ENCODE assay signal across 1 cellular context in genomic region chr11:66150725-66151124, GRCh38.
TF ChIP-seq lines count a peak whose summit lies in the region.

No MANE protein-coding gene starts in this region.

TF ChIP-seq in GM12878, 131 proteins besides CTCF, POLR2A, EP300 and RAD21:
- 0 out of 2 replicates have a peak, but pooled peaks have one; percentile 9 for TF ChIP-seq NFIC (IDR thresholded peaks at IDR 0.05; ENCODE audit: low read depth, low read length)
- no peak for TF ChIP-seq ZZZ3 (IDR thresholded peaks at IDR 0.05; ENCODE audit: control insufficient read depth, insufficient read length, low read depth)
- no peak for TF ChIP-seq SP1 (IDR thresholded peaks at IDR 0.05; ENCODE audit: low read depth, low read length)
- no peak for TF ChIP-seq CBX5 (IDR thresholded peaks at IDR 0.05; ENCODE audit: low read depth)
- no peak for TF ChIP-seq ZNF207 (IDR thresholded peaks at IDR 0.05; ENCODE audit: borderline replicate concordance)
- peak; percentile 30 for TF ChIP-seq RUNX3 (IDR thresholded peaks at IDR 0.05; ENCODE audit: low read length)
- TF ChIP-seq BCL11A (IDR thresholded peaks at IDR 0.05; ENCODE audit: low read depth, low read length), result no peak
- TF ChIP-seq NKRF (conservative IDR thresholded peaks at IDR 0.05), result no peak
- no peak for TF ChIP-seq STAT1 (conservative IDR thresholded peaks at IDR 0.05)
- no peak for TF ChIP-seq USF1 (IDR thresholded peaks at IDR 0.05; ENCODE audit: borderline replicate concordance, extremely low read length, insufficient read depth, low read depth, low read length)
